In the genomic region with DNA sequence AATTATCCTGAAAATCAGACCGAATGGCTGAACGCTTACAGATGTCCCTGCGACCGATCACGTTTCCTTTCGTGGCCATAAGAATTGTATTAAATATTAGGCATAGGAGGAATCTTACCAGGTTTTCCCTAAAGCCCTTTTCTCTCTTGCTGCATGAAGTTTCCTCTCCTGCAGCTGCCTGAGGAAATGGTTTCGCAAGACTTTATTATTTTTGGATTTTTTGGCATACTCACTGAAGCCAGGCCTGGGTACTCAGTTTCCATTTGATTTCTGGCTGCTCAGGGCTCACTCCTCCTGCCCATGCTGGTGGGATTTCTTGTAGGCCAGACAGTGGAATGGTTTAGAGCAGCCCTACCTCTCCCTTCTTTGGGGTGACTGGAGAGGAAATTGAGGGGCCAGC, we compare ENCODE assay signal across 19 cellular contexts.
DNase-seq lines count a peak whose midpoint lies in the region; ATAC-seq, FAIRE-seq and TF ChIP-seq lines count a peak whose summit lies in the region.
"Had no signal": no experiment of that assay in that cellular context is flagged by ENCODE, and none has a peak within 500 bp of the region (broad histone marks: within the 10 kb centered on the region; RNA-seq: fewer than 3 reads in every experiment).

No MANE protein-coding gene starts in this region.

- H3K27ac ChIP-seq in skeletal muscle tissue (ENCODE audit: low read depth, low read length) (peak overlapping the region; percentile 57), mesendoderm (ENCODE audit: low read depth, low read length) (no peak overlapping the region)
- H3K27ac ChIP-seq: pancreas, suprapubic skin had no signal

- no peak overlapping the region for H4K8ac ChIP-seq in mesendoderm (ENCODE audit: low read depth, low read length)

- H2BK15ac ChIP-seq in mesendoderm (replicated peaks; ENCODE audit: low read depth): no peak overlapping the region

- no peak overlapping the region for H3K27ac Mint-ChIP-seq in activated CD4-positive, alpha-beta T cell treated with anti-CD3 and anti-CD28 coated beads, Interleukin-2, amount 10 ng/mL, durations not matched to agents 24 days and 14 days
- H3K27ac Mint-ChIP-seq: activated naive CD4-positive, alpha-beta T cell treated with anti-CD3 and anti-CD28 coated beads, Interleukin-2, amount 50 U/mL, for 72 hours had no signal

- H2BK5ac ChIP-seq in mesendoderm (ENCODE audit: low read length): no peak overlapping the region

- no peak overlapping the region for H2BK120ac ChIP-seq in mesendoderm (ENCODE audit: low read depth, low read length)

- no peak overlapping the region for H3K4ac ChIP-seq in mesendoderm (ENCODE audit: low read depth, low read length)

- no peaks in the 10 kb centered on the region for H3K79me2 ChIP-seq in mesendoderm (ENCODE audit: control insufficient read depth, insufficient read depth, low read length)

- H3K36me3 ChIP-seq in skeletal muscle tissue (ENCODE audit: control insufficient read depth in 3 of 3, insufficient read depth in 3 of 3, low read length in 3 of 3) (no peaks in the 10 kb centered on the region), mesendoderm (ENCODE audit: control insufficient read depth, insufficient read depth, low read length) (no peaks in the 10 kb centered on the region)
- H3K36me3 ChIP-seq: pancreas, suprapubic skin had no signal

- no peak overlapping the region for H3K56ac ChIP-seq in mesendoderm (ENCODE audit: low read length)

- H3K4me2 ChIP-seq in mesendoderm (ENCODE audit: low read length): no peak overlapping the region

- no peak overlapping the region for H2AK5ac ChIP-seq in mesendoderm (ENCODE audit: low read length)

- H4K5ac ChIP-seq in mesendoderm (ENCODE audit: low read length): no peak overlapping the region

- peaks cover 27% of the 10 kb centered on the region for H3K4me1 Mint-ChIP-seq in activated CD4-positive, alpha-beta T cell treated with anti-CD3 and anti-CD28 coated beads, Interleukin-2, amount 10 ng/mL, durations not matched to agents 24 days and 14 days

- no peak overlapping the region for H3K4me3 Mint-ChIP-seq in activated CD4-positive, alpha-beta T cell treated with anti-CD3 and anti-CD28 coated beads, Interleukin-2, amount 10 ng/mL, durations not matched to agents 24 days and 14 days

- no peaks in the 10 kb centered on the region for H3K9me3 ChIP-seq in skeletal muscle tissue (ENCODE audit: control insufficient read depth in 3 of 3, low read length in 3 of 3)
- H3K9me3 ChIP-seq: pancreas, suprapubic skin had no signal

- no peak for FAIRE-seq in frontal cortex (lab: Jason Lieb, UNC)
- FAIRE-seq: pancreas had no signal

- H3K9me3 Mint-ChIP-seq in activated CD4-positive, alpha-beta T cell treated with anti-CD3 and anti-CD28 coated beads, Interleukin-2, amount 10 ng/mL, durations not matched to agents 24 days and 14 days: no peaks in the 10 kb centered on the region
- H3K9me3 Mint-ChIP-seq: activated naive CD4-positive, alpha-beta T cell treated with anti-CD3 and anti-CD28 coated beads, Interleukin-2, amount 50 U/mL, for 72 hours had no signal

- H3K27me3 Mint-ChIP-seq in activated CD4-positive, alpha-beta T cell treated with anti-CD3 and anti-CD28 coated beads, Interleukin-2, amount 10 ng/mL, durations not matched to agents 24 days and 14 days: peaks cover 15% of the 10 kb centered on the region

- peaks cover 2% of the 10 kb centered on the region for H3K36me3 Mint-ChIP-seq in activated CD4-positive, alpha-beta T cell treated with anti-CD3 and anti-CD28 coated beads, Interleukin-2, amount 10 ng/mL, durations not matched to agents 24 days and 14 days (ENCODE audit: low read depth)
- H3K36me3 Mint-ChIP-seq: activated naive CD4-positive, alpha-beta T cell treated with anti-CD3 and anti-CD28 coated beads, Interleukin-2, amount 50 U/mL, for 72 hours had no signal

- H3K27me3 ChIP-seq in skeletal muscle tissue (ENCODE audit: control insufficient read depth in 3 of 3, insufficient read depth in 3 of 3, low read length in 3 of 3) (no peaks in the 10 kb centered on the region), mesendoderm (ENCODE audit: insufficient read depth, low read length, poor library complexity) (no peaks in the 10 kb centered on the region)
- H3K27me3 ChIP-seq: pancreas, suprapubic skin had no signal

- ATAC-seq in GM21447 (IDR thresholded peaks at IDR 0.05; ENCODE audit: unreplicated experiment): no peak
- ATAC-seq: activated naive CD4-positive, alpha-beta T cell treated with anti-CD3 and anti-CD28 coated beads, Interleukin-2, amount 50 U/mL, for 72 hours; Panc1 had no signal

- DNase-seq in EH (ENCODE audit: low read depth): peak; percentile 48
- peak; percentile 25 for DNase-seq in UCSD-AML1 (lab: John Stamatoyannopoulos, UW; ENCODE audit: unreplicated experiment)
- DNase-seq in fibroblast of the aortic adventitia (ENCODE audit: low read depth): peak; percentile 66
- no peak for DNase-seq in mesendoderm
- no peak for DNase-seq in activated CD4-positive, alpha-beta T cell treated with anti-CD3 and anti-CD28 coated beads, Interleukin-2, amount 10 ng/mL, durations not matched to agents 24 days and 14 days
- DNase-seq in frontal cortex (ENCODE audit: low spot score in 2 of 2): no peak
- DNase-seq: activated CD4-positive, CD25-positive, alpha-beta regulatory T cell treated with anti-CD3 and anti-CD28 coated beads, Interleukin-2, amount 50 U/mL, for 72 hours; AML-193; caudate nucleus; hypothalamus; NCI-H2029; NCI-H526; T-helper 1 cell had no signal

- H3K4me3 ChIP-seq in fibroblast of the aortic adventitia (ENCODE audit: low read depth, low read length): no peak overlapping the region
- no peak overlapping the region for H3K4me3 ChIP-seq in skeletal muscle tissue (ENCODE audit: low read length in 3 of 3)
- H3K4me3 ChIP-seq in mesendoderm (ENCODE audit: low read length): no peak overlapping the region
- H3K4me3 ChIP-seq: pancreas, suprapubic skin had no signal

- H3K9ac ChIP-seq in skeletal muscle tissue (ENCODE audit: low read depth in 1 of 3, low read length in 3 of 3) (no peak overlapping the region), mesendoderm (ENCODE audit: low read length) (no peak overlapping the region)

- no CpG with 5 or more reads among the region's 7 CpGs for WGBS in mesendoderm (ENCODE audit: extremely low coverage, insufficient coverage, low lambda C conversion rate)

- no peak overlapping the region for H3K18ac ChIP-seq in mesendoderm (ENCODE audit: low read length)

- intact Hi-C loops in activated CD4-positive, alpha-beta T cell treated with anti-CD3 and anti-CD28 coated beads, Interleukin-2, amount 10 ng/mL, durations not matched to agents 24 days and 14 days (cut with micrococcal nuclease): no loop called here

- H3K23ac ChIP-seq in mesendoderm (ENCODE audit: low read length): no peak overlapping the region

- TF ChIP-seq CTCF in fibroblast of the aortic adventitia (IDR thresholded peaks at IDR 0.05; ENCODE audit: insufficient read depth, low read length): no peak

- peaks cover 32 to 36% (median 33%) of the 10 kb centered on the region in 3 donors for H3K4me1 ChIP-seq in skeletal muscle tissue (ENCODE audit: control insufficient read depth in 3 of 3, insufficient read depth in 3 of 3, low read length in 3 of 3)
- H3K4me1 ChIP-seq in mesendoderm (ENCODE audit: control insufficient read depth, low read depth, low read length): peaks cover 3% of the 10 kb centered on the region
- H3K4me1 ChIP-seq: pancreas had no signal

- H3K79me1 ChIP-seq in mesendoderm (ENCODE audit: low read length): no peaks in the 10 kb centered on the region

Comparison
In these comparisons a context has a peak if more than half of its experiments do, and no peak if none do; other contexts are left out.
1. DNase-seq: peak in EH (single experiment), UCSD-AML1 (single experiment) and fibroblast of the aortic adventitia (single experiment); none in mesendoderm (single experiment), activated CD4-positive, alpha-beta T cell treated with anti-CD3 and anti-CD28 coated beads, Interleukin-2, amount 10 ng/mL, durations not matched to agents 24 days and 14 days (single experiment) and frontal cortex (0 of 2).